21 cellular contexts compared by ENCODE assay signal in the genomic region with DNA sequence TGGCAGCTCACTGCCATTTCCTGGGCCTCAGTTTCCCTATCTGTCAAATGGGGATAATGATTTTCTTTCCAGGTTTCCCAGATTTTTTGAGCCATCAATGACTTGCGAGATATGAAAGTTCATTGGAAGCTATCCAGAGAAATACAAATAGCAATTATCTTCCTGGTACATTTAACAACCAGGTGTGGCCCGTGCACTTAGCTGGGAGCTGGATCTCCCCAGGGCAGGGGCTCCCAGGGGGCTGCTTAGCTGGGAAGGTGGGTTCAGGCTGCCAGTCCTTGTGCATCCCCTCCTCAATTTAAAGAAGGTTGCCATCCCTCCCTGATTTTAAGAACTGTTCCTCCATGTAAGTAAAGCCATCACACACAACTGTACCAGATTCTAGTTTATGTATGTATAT. TPM values are rescaled to one million over a fixed set of nuclear protein-coding genes. Genes with fewer than 3 reads are reported as not detected.
A peak's percentile ranks its signal among the peaks of the same experiment; 100 is the strongest.
DNase-seq lines count a peak whose midpoint lies in the region; ATAC-seq and TF ChIP-seq lines count a peak whose summit lies in the region.
"Had no signal": no experiment of that assay in that cellular context is flagged by ENCODE, and none has a peak within 500 bp of the region (broad histone marks: within the 10 kb centered on the region; RNA-seq: fewer than 3 reads in every experiment).

No MANE protein-coding gene starts in this region.

- H3K4me3 ChIP-seq in SK-N-SH (ENCODE audit: low read depth in 2 of 2, low read length in 1 of 2), result no peak overlapping the region
- no peak overlapping the region for H3K4me3 ChIP-seq in colonic mucosa
- no peak overlapping the region for H3K4me3 ChIP-seq in muscle layer of duodenum (ENCODE audit: low read depth in 1 of 2, low read length in 2 of 2)
- H3K4me3 ChIP-seq: GM12878 had no signal

- H3K4me2 ChIP-seq in SK-N-SH, result no peak overlapping the region

- H3K4me1 ChIP-seq in SK-N-SH (ENCODE audit: control insufficient read depth in 1 of 2, insufficient read depth in 2 of 2, low read depth in 1 of 2, low read length in 1 of 2) (peaks cover 0 to 9% of the 10 kb centered on the region in 2 experiments; a peak in 1 of 4 replicates), colonic mucosa (no peaks in the 10 kb centered on the region), muscle layer of duodenum (ENCODE audit: control insufficient read depth in 1 of 2, insufficient read depth in 2 of 2, low read length in 2 of 2) (peaks cover 0 to 10% of the 10 kb centered on the region in 2 donors)
- H3K4me1 ChIP-seq: BE2C had no signal

- TF ChIP-seq CTCF in SK-N-SH (IDR thresholded peaks at IDR 0.05) (no peak), colonic mucosa (IDR thresholded peaks at IDR 0.05) (no peak)

- no peak for TF ChIP-seq EP300 in SK-N-SH (IDR thresholded peaks at IDR 0.05; ENCODE audit: borderline replicate concordance in 1 of 2, low read depth in 1 of 2, low read length in 1 of 2)

- H3K9ac ChIP-seq in SK-N-SH (no peak overlapping the region), colonic mucosa (ENCODE audit: low read depth in 2 of 2, low read length in 2 of 2) (peak overlapping the region in 1 of 2 donors; percentile 68)

- H3K9me3 ChIP-seq in SK-N-SH (no peaks in the 10 kb centered on the region), colonic mucosa (no peaks in the 10 kb centered on the region), muscle layer of duodenum (ENCODE audit: control insufficient read depth in 1 of 2, low read length in 2 of 2) (no peaks in the 10 kb centered on the region)
- H3K9me3 ChIP-seq: BE2C had no signal

- WGBS in SK-N-SH (ENCODE audit: low lambda C conversion rate), result 42% methylated on average over 2 of the region's 2 CpGs

- DNase-seq in SK-N-SH (peak; percentile 3), colonic mucosa (peak; percentile 67), caudate nucleus (lab: John Stamatoyannopoulos, UW) (no peak), GM19240 (ENCODE audit: insufficient read length, low spot score) (no peak)
- DNase-seq: BE2C; CD4-positive, alpha-beta T cell; EL; KBM-7; MV-4-11; NCI-H187; NCI-H226; NCI-H524 treated with DMSO at 0.1 percent for 48 hours; NK-92 treated with Interleukin-12 subunit alpha and Interleukin-12 subunit beta, amount 100 ng/mL, for 24 hours; Right ventricle myocardium superior had no signal

- POLR2A ChIA-PET in SK-N-SH (lab: Yijun Ruan, JAX), result no interaction called here

- H3K9me2 ChIP-seq in SK-N-SH, result no peaks in the 10 kb centered on the region

- no peak overlapping the region for H2AFZ ChIP-seq in SK-N-SH (ENCODE audit: low read depth)

- no peaks in the 10 kb centered on the region for H3K79me2 ChIP-seq in SK-N-SH (ENCODE audit: insufficient read depth)

- intact Hi-C loops in colonic mucosa (cut with DNase I), result no loop called here

- peaks cover 7% of the 10 kb centered on the region; the same call in 1 of the 2 replicates for H3K27me3 ChIP-seq in SK-N-SH (ENCODE audit: insufficient read depth)
- H3K27me3 ChIP-seq in colonic mucosa, result no peaks in the 10 kb centered on the region
- no peaks in the 10 kb centered on the region for H3K27me3 ChIP-seq in muscle layer of duodenum (ENCODE audit: low read depth, low read length)

- TF ChIP-seq RAD21 in SK-N-SH (IDR thresholded peaks at IDR 0.05; ENCODE audit: low read length), result no peak

- no peaks in the 10 kb centered on the region for H3K36me3 ChIP-seq in SK-N-SH (replicated peaks in 1 of 2; ENCODE audit: control insufficient read depth in 1 of 2, insufficient read depth in 2 of 2, low read length in 1 of 2)
- no peaks in the 10 kb centered on the region for H3K36me3 ChIP-seq in colonic mucosa
- H3K36me3 ChIP-seq in muscle layer of duodenum (ENCODE audit: control insufficient read depth in 1 of 2, insufficient read depth in 2 of 2, low read length in 2 of 2), result no peaks in the 10 kb centered on the region
- H3K36me3 ChIP-seq: BE2C had no signal

- CTCF ChIA-PET in SK-N-SH (lab: Yijun Ruan, JAX), result interaction anchor here (0.7 to 1.7 kb wide), 8 partner anchors 12 to 551 kb away, joined by 3 to 9 read pairs (median 4); no protein-coding TSS in a partner anchor

- no peaks in the 10 kb centered on the region for H4K20me1 ChIP-seq in SK-N-SH (ENCODE audit: insufficient read depth)

- ATAC-seq in SK-N-SH treated with all-trans-retinoic acid at 6 μM for 48 hours (no peak), GM19035 (IDR thresholded peaks at IDR 0.05; ENCODE audit: unreplicated experiment) (no peak), GM21381 (IDR thresholded peaks at IDR 0.05; ENCODE audit: unreplicated experiment) (no peak)
- ATAC-seq: GM12878 had no signal

- H3K27ac ChIP-seq in SK-N-SH (ENCODE audit: low read depth in 2 of 2, low read length in 1 of 2), result no peak overlapping the region
- H3K27ac ChIP-seq in colonic mucosa, result peak overlapping the region; percentile 89
- peak overlapping the region; percentile 81 for H3K27ac ChIP-seq in muscle layer of duodenum (ENCODE audit: low read length)
- no peak overlapping the region for H3K27ac ChIP-seq in caudate nucleus (ENCODE audit: low read depth, low read length)

- H3F3A ChIP-seq in SK-N-SH (replicated peaks; ENCODE audit: insufficient read depth), result peaks cover 4% of the 10 kb centered on the region

TF ChIP-seq in SK-N-SH, 30 proteins besides CTCF, POLR2A, EP300 and RAD21 (continues in another document):
- TF ChIP-seq YY1 (IDR thresholded peaks at IDR 0.05; ENCODE audit: low read depth) (no peak), MXI1 (IDR thresholded peaks at IDR 0.05; ENCODE audit: low read depth, low read length) (no peak), TAF1 (IDR thresholded peaks at IDR 0.05; ENCODE audit: borderline replicate concordance, low read depth, low read length) (no peak), SMC3 (IDR thresholded peaks at IDR 0.05; ENCODE audit: low read depth, low read length) (no peak), SIN3A (IDR thresholded peaks at IDR 0.05; ENCODE audit: borderline replicate concordance, low read depth, low read length) (no peak)
- TF ChIP-seq, protein P1, sequence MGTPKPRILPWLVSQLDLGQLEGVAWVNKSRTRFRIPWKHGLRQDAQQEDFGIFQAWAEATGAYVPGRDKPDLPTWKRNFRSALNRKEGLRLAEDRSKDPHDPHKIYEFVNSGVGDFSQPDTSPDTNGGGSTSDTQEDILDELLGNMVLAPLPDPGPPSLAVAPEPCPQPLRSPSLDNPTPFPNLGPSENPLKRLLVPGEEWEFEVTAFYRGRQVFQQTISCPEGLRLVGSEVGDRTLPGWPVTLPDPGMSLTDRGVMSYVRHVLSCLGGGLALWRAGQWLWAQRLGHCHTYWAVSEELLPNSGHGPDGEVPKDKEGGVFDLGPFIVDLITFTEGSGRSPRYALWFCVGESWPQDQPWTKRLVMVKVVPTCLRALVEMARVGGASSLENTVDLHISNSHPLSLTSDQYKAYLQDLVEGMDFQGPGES (IDR thresholded peaks at IDR 0.05; ENCODE audit: low read depth, low read length), result no peak

TF ChIP-seq in SK-N-SH treated with all-trans-retinoic acid at 6 μM for 48 hours, 23 proteins besides CTCF, POLR2A, EP300 and RAD21:
- TF ChIP-seq, protein P2, sequence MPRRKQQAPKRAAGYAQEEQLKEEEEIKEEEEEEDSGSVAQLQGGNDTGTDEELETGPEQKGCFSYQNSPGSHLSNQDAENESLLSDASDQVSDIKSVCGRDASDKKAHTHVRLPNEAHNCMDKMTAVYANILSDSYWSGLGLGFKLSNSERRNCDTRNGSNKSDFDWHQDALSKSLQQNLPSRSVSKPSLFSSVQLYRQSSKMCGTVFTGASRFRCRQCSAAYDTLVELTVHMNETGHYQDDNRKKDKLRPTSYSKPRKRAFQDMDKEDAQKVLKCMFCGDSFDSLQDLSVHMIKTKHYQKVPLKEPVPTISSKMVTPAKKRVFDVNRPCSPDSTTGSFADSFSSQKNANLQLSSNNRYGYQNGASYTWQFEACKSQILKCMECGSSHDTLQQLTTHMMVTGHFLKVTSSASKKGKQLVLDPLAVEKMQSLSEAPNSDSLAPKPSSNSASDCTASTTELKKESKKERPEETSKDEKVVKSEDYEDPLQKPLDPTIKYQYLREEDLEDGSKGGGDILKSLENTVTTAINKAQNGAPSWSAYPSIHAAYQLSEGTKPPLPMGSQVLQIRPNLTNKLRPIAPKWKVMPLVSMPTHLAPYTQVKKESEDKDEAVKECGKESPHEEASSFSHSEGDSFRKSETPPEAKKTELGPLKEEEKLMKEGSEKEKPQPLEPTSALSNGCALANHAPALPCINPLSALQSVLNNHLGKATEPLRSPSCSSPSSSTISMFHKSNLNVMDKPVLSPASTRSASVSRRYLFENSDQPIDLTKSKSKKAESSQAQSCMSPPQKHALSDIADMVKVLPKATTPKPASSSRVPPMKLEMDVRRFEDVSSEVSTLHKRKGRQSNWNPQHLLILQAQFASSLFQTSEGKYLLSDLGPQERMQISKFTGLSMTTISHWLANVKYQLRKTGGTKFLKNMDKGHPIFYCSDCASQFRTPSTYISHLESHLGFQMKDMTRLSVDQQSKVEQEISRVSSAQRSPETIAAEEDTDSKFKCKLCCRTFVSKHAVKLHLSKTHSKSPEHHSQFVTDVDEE (CRISPR knock-in tag; IDR thresholded peaks at IDR 0.05), result no peak
- no peak for TF ChIP-seq ZNF8 (CRISPR knock-in tag; IDR thresholded peaks at IDR 0.05)
- TF ChIP-seq TOX (CRISPR knock-in tag; IDR thresholded peaks at IDR 0.05; ENCODE audit: borderline replicate concordance), result no peak
- no peak for TF ChIP-seq TCF4 (CRISPR knock-in tag; IDR thresholded peaks at IDR 0.05; ENCODE audit: borderline replicate concordance)

RNA-seq across cellular contexts. Expression of gene TMEM54, which starts 3.6 kb away (rescaled TPM):
- polyA plus RNA-seq in SK-N-SH (2012; rRNA removed), result 54.5 and 66.6 TPM in 2 replicates
- polyA plus RNA-seq in SK-N-SH (2012; cell fraction: cytosol; rRNA removed), result 26.6 and 45.6 TPM in 2 replicates
- polyA plus RNA-seq in SK-N-SH (2012; cell fraction: nucleus; rRNA removed), result 21.9 and 32.8 TPM in 2 replicates
- total RNA-seq in colonic mucosa, result 100 to 1,000 TPM; 715 to 878 TPM
- total RNA-seq: CD4-positive, alpha-beta T cell had no signal

RNA-seq across cellular contexts. Expression of gene HPCA, which starts 18.5 kb away (rescaled TPM):
- polyA plus RNA-seq in SK-N-SH (2012; rRNA removed), result not detected in 2 replicates
- polyA plus RNA-seq in SK-N-SH (2012; cell fraction: cytosol; rRNA removed), result 0.01 and 0.14 TPM in 2 replicates
- polyA plus RNA-seq in SK-N-SH (2012; cell fraction: nucleus; rRNA removed), result 0.14 and 0.27 TPM in 2 replicates
- total RNA-seq in colonic mucosa, result 1 to 10 TPM; 1.6 to 3.0 TPM
- total RNA-seq: CD4-positive, alpha-beta T cell; GM12878; H4; Right ventricle myocardium superior had no signal

RNA-seq across cellular contexts. Expression of gene FNDC5, which starts 34.1 kb away (rescaled TPM):
- polyA plus RNA-seq in SK-N-SH (2012; rRNA removed), result 0.59 and 0.94 TPM in 2 replicates
- polyA plus RNA-seq in SK-N-SH (2012; cell fraction: cytosol; rRNA removed), result 0.66 and 1.00 TPM in 2 replicates
- 2.2 and 2.5 TPM in 2 replicates for polyA plus RNA-seq in SK-N-SH (2012; cell fraction: nucleus; rRNA removed)
- total RNA-seq in colonic mucosa, result under 1 TPM; 0.45 to 0.64 TPM
- total RNA-seq: CD4-positive, alpha-beta T cell; GM12878; OCI-LY7 had no signal

RNA-seq across cellular contexts. Expression of gene RNF19B, which starts 59.8 kb away (rescaled TPM):
- polyA plus RNA-seq in SK-N-SH (2012; rRNA removed), result 20.1 and 22.6 TPM in 2 replicates
- polyA plus RNA-seq in SK-N-SH (2012; cell fraction: cytosol; rRNA removed), result 17.7 and 18.3 TPM in 2 replicates
- 16.7 and 22.2 TPM in 2 replicates for polyA plus RNA-seq in SK-N-SH (2012; cell fraction: nucleus; rRNA removed)
- total RNA-seq in colonic mucosa, result 100 to 1,000 TPM in 1 of 2 donors, 10 to 100 TPM in 1; 44.4 to 106 TPM

Comparison
In these comparisons a context has a peak if more than half of its experiments do, and no peak if none do; other contexts are left out.
1. DNase-seq: peak in SK-N-SH (single experiment) and colonic mucosa (single experiment); none in caudate nucleus (0 of 61) and GM19240 (single experiment).
2. H3K27ac ChIP-seq: peak in colonic mucosa (single experiment) and muscle layer of duodenum (single experiment); none in SK-N-SH (0 of 2) and caudate nucleus (single experiment).